8 cellular contexts compared by ENCODE assay signal in genomic region chr7:141674702-141675101, GRCh38. TPM values are rescaled to one million over a fixed set of nuclear protein-coding genes. Genes with fewer than 3 reads are reported as not detected.
DNase-seq lines count a peak whose midpoint lies in the region; ATAC-seq and TF ChIP-seq lines count a peak whose summit lies in the region.

No MANE protein-coding gene starts in this region.

- 45 to 49% methylated on average over 4 of the region's 4 CpGs for WGBS in tibial nerve, 2 donors

- no peaks in the 10 kb centered on the region for H3K9me3 Mint-ChIP-seq in activated naive CD8-positive, alpha-beta T cell treated with anti-CD3 and anti-CD28 coated beads for 36 hours
- no peaks in the 10 kb centered on the region for H3K9me3 Mint-ChIP-seq in activated naive CD8-positive, alpha-beta T cell treated with anti-CD3 and anti-CD28 coated beads, Interleukin-2, amount 50 U/mL, for 24 hours

- intact Hi-C loops in ascending aorta (cut with DNase I), result no loop called here
- intact Hi-C loops in uterus (cut with DNase I; ENCODE audit: low total_unique reads), result no loop called here

- TF ChIP-seq POLR2A in tibial nerve (IDR thresholded peaks at IDR 0.05) (no peak), uterus (IDR thresholded peaks at IDR 0.05) (no peak)

- peaks cover 14% of the 10 kb centered on the region for H3K36me3 Mint-ChIP-seq in activated naive CD8-positive, alpha-beta T cell treated with anti-CD3 and anti-CD28 coated beads for 36 hours
- peaks cover 24% of the 10 kb centered on the region for H3K36me3 Mint-ChIP-seq in activated naive CD8-positive, alpha-beta T cell treated with anti-CD3 and anti-CD28 coated beads, Interleukin-2, amount 50 U/mL, for 24 hours (ENCODE audit: low read depth)

- no peak for TF ChIP-seq EP300 in tibial nerve (IDR thresholded peaks at IDR 0.05)

- H3K9me3 ChIP-seq in ascending aorta, result no peaks in the 10 kb centered on the region
- H3K9me3 ChIP-seq in tibial nerve, result no peaks in the 10 kb centered on the region
- H3K9me3 ChIP-seq in uterus, result no peaks in the 10 kb centered on the region

- no peak overlapping the region for H3K4me3 ChIP-seq in ascending aorta
- H3K4me3 ChIP-seq in tibial nerve, result no peak overlapping the region
- no peak overlapping the region for H3K4me3 ChIP-seq in coronary artery
- no peak overlapping the region for H3K4me3 ChIP-seq in uterus

- H3K27ac ChIP-seq in ascending aorta (peak overlapping the region; percentile 51 to 69), tibial nerve (peak overlapping the region in 2 of 4 donors; percentile 10 to 54), coronary artery (no peak overlapping the region), uterus (peak overlapping the region in 1 of 2 donors; percentile 58)

- peak; percentile 11 for DNase-seq in activated naive CD8-positive, alpha-beta T cell treated with anti-CD3 and anti-CD28 coated beads for 36 hours
- no peak for DNase-seq in activated naive CD8-positive, alpha-beta T cell treated with anti-CD3 and anti-CD28 coated beads, Interleukin-2, amount 50 U/mL, for 24 hours
- DNase-seq in ascending aorta (ENCODE audit: low spot score in 2 of 2) (no peak), iPS DF 4.7 (ENCODE audit: extremely low read depth, low spot score) (peak; percentile 36), tibial nerve (ENCODE audit: low spot score in 2 of 2) (no peak), SW 1271 (lab: John Stamatoyannopoulos, UW) (no peak), coronary artery (ENCODE audit: low spot score) (no peak), uterus (no peak)

- H3K36me3 ChIP-seq in ascending aorta (peaks cover 8 to 29% of the 10 kb centered on the region in 2 donors), tibial nerve (peaks cover 0 to 34% (median 5%) of the 10 kb centered on the region in 3 donors), uterus (no peaks in the 10 kb centered on the region)

- ATAC-seq in activated naive CD8-positive, alpha-beta T cell treated with anti-CD3 and anti-CD28 coated beads, Interleukin-2, amount 50 U/mL, for 24 hours, result no peak

- H3K27me3 ChIP-seq in ascending aorta (no peaks in the 10 kb centered on the region), tibial nerve (no peaks in the 10 kb centered on the region), uterus (no peaks in the 10 kb centered on the region)

- no peak overlapping the region for H3K27ac Mint-ChIP-seq in activated naive CD8-positive, alpha-beta T cell treated with anti-CD3 and anti-CD28 coated beads for 36 hours
- no peak overlapping the region for H3K27ac Mint-ChIP-seq in activated naive CD8-positive, alpha-beta T cell treated with anti-CD3 and anti-CD28 coated beads, Interleukin-2, amount 50 U/mL, for 24 hours

- peaks cover 16% of the 10 kb centered on the region for H3K4me1 Mint-ChIP-seq in activated naive CD8-positive, alpha-beta T cell treated with anti-CD3 and anti-CD28 coated beads for 36 hours
- peaks cover 25% of the 10 kb centered on the region for H3K4me1 Mint-ChIP-seq in activated naive CD8-positive, alpha-beta T cell treated with anti-CD3 and anti-CD28 coated beads, Interleukin-2, amount 50 U/mL, for 24 hours

- no peaks in the 10 kb centered on the region for H3K27me3 Mint-ChIP-seq in activated naive CD8-positive, alpha-beta T cell treated with anti-CD3 and anti-CD28 coated beads for 36 hours
- H3K27me3 Mint-ChIP-seq in activated naive CD8-positive, alpha-beta T cell treated with anti-CD3 and anti-CD28 coated beads, Interleukin-2, amount 50 U/mL, for 24 hours, result no peaks in the 10 kb centered on the region

- no peak overlapping the region for H3K4me3 Mint-ChIP-seq in activated naive CD8-positive, alpha-beta T cell treated with anti-CD3 and anti-CD28 coated beads for 36 hours
- no peak overlapping the region for H3K4me3 Mint-ChIP-seq in activated naive CD8-positive, alpha-beta T cell treated with anti-CD3 and anti-CD28 coated beads, Interleukin-2, amount 50 U/mL, for 24 hours

- peaks cover 0 to 11% of the 10 kb centered on the region in 2 donors for H3K4me1 ChIP-seq in ascending aorta
- peaks cover 0 to 4% (median 0%) of the 10 kb centered on the region in 4 donors for H3K4me1 ChIP-seq in tibial nerve
- H3K4me1 ChIP-seq in uterus, result no peaks in the 10 kb centered on the region

- TF ChIP-seq CTCF in ascending aorta (IDR thresholded peaks at IDR 0.05), result peak in 2 of 3 experiments; percentile 9 to 31
- TF ChIP-seq CTCF in tibial nerve (IDR thresholded peaks at IDR 0.05), result peak in 3 of 5 experiments; percentile 12 to 30 (median 27)
- TF ChIP-seq CTCF in coronary artery (IDR thresholded peaks at IDR 0.05), result no peak
- peak in 1 of 4 experiments; percentile 5 for TF ChIP-seq CTCF in uterus (IDR thresholded peaks at IDR 0.05)

RNA-seq across cellular contexts. Expression of gene DENND11, which starts 27.3 kb away (rescaled TPM):
- 10 to 100 TPM; 29.9 to 32.9 TPM for total RNA-seq in activated naive CD8-positive, alpha-beta T cell treated with anti-CD3 and anti-CD28 coated beads for 36 hours
- total RNA-seq in ascending aorta, result 10.4 TPM
- total RNA-seq in tibial nerve, result 10 to 100 TPM; 14.1 to 16.7 (median 15.5) TPM
- total RNA-seq in uterus, result 10 to 100 TPM in 3 of 4 donors, 1 to 10 TPM in 1; 8.5 to 29.2 (median 20.8) TPM

RNA-seq across cellular contexts. Expression of gene WEE2, which starts 33.5 kb away (rescaled TPM):
- total RNA-seq in activated naive CD8-positive, alpha-beta T cell treated with anti-CD3 and anti-CD28 coated beads for 36 hours, result not detected
- total RNA-seq in ascending aorta (not detected), tibial nerve (not detected), uterus (under 1 TPM in 1 of 4 donors, not detected in 3; 0.07 TPM)

Comparison
In these comparisons a context has a peak if more than half of its experiments do, and no peak if none do; other contexts are left out.
1. DNase-seq: peak in activated naive CD8-positive, alpha-beta T cell treated with anti-CD3 and anti-CD28 coated beads for 36 hours (single experiment) and iPS DF 4.7 (single experiment); none in activated naive CD8-positive, alpha-beta T cell treated with anti-CD3 and anti-CD28 coated beads, Interleukin-2, amount 50 U/mL, for 24 hours (single experiment), ascending aorta (0 of 2), tibial nerve (0 of 2), SW 1271 (0 of 2), coronary artery (single experiment) and uterus (0 of 2).
2. H3K27ac ChIP-seq: peak in ascending aorta (2 of 2); none in coronary artery (0 of 2).